ENCODE assay signal across 8 cellular contexts in the genomic region with DNA sequence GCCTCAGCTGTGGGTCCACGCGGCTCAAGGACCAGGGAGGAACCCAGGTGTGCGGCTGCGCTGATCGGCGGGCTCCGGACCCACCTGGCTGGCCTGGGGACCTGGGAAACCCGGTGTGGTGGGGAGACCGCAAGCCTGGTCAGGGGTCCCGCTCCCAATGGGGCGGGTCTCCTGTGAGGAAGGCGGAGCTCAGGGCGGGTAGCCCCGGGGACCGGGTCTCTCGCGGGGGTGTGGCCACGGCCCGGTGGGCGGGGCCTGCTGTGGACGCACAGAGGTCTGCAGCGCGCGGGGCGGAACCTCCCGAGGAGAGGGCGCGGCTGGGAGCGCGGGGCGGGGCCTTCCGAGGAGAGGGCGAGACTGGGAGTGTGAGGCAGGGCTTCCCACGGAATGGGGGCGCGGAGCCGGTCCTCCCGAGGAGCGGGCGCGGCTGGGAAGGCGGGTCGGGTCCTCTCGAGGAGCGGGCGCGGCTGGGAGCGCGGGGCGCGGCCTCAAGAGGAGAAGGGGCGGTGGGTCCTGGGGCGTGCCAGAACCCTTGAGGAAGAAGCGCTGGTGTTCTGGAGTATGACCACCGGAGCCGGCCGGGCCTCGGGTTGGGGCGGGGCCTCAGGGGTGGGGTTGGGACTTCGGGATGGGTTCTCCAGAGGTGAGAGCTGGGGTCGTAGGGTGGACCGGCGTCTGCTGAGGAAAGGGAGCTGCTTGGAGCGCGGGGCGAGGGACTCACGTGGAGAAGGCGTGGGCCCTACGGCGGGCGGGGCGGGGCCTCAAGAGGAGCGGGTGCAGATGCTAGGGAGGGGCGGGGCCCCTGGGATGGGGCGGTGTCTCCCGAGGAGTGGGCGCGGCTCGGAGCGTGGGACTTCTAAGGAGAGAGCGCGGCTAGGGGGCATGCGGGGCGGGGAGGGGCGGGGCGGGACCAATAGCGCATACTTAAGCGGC. TPM values are rescaled to one million over a fixed set of nuclear protein-coding genes. Genes with fewer than 3 reads are reported as not detected.
DNase-seq lines count a peak whose midpoint lies in the region; ATAC-seq and TF ChIP-seq lines count a peak whose summit lies in the region.

No MANE protein-coding gene starts in this region.

- H3K36me3 ChIP-seq in colonic mucosa (no peaks in the 10 kb centered on the region), left lung (no peaks in the 10 kb centered on the region)

- no peak for TF ChIP-seq CTCF in colonic mucosa (IDR thresholded peaks at IDR 0.05)
- no peak for TF ChIP-seq CTCF in left lung (IDR thresholded peaks at IDR 0.05)

- H3K27me3 ChIP-seq in colonic mucosa, result peaks cover 9% of the 10 kb centered on the region
- H3K27me3 ChIP-seq in left lung, result peaks cover 0 to 45% of the 10 kb centered on the region in 2 donors

- DNase-seq in Daoy (ENCODE audit: low read depth), result peak; percentile 88
- DNase-seq in NCI-H345 (lab: John Stamatoyannopoulos, UW), result peak; percentile 89
- DNase-seq in activated CD4-positive, alpha-beta T cell treated with anti-CD3 and anti-CD28 coated beads for 48 hours, result peak; percentile 94
- peak; percentile 91 for DNase-seq in colonic mucosa
- peak; percentile 92 to 96 for DNase-seq in left lung
- peak; percentile 95 for DNase-seq in stimulated activated CD4-positive, alpha-beta T cell treated with anti-CD3 and anti-CD28 coated beads, Interleukin-2, amount 100 ng/mL, for 4 hours (ENCODE audit: low read depth)
- no peak for DNase-seq in GF-D8 (lab: John Stamatoyannopoulos, UW)

- ATAC-seq in HG02885 (IDR thresholded peaks at IDR 0.05; ENCODE audit: poor library complexity, unreplicated experiment) (peak; percentile 70), left lung (peak; percentile 95)

- H3K9me3 ChIP-seq in colonic mucosa, result no peaks in the 10 kb centered on the region
- no peaks in the 10 kb centered on the region for H3K9me3 ChIP-seq in left lung

- peak overlapping the region in 1 of 2 donors; percentile 24 for H3K9ac ChIP-seq in colonic mucosa (ENCODE audit: low read depth in 2 of 2, low read length in 2 of 2)

- peaks cover 4% of the 10 kb centered on the region for H3K4me1 ChIP-seq in colonic mucosa
- peaks cover 7 to 16% of the 10 kb centered on the region in 2 donors for H3K4me1 ChIP-seq in left lung

- intact Hi-C loops in colonic mucosa (cut with DNase I) (no loop called here), left lung (cut with DNase I) (no loop called here)

- H3K27ac ChIP-seq in colonic mucosa (no peak overlapping the region), left lung (no peak overlapping the region)

- H3K4me3 ChIP-seq in colonic mucosa (peak overlapping the region; percentile 52), left lung (peak overlapping the region; percentile 41 to 61)

RNA-seq across cellular contexts. Expression of a gene that starts 20.8 kb away (rescaled TPM):
- 59.8 and 69.1 TPM in 2 replicates for total RNA-seq in Daoy (2014; rRNA removed; shearing (Covaris generic))
- total RNA-seq in colonic mucosa, result 10 to 100 TPM; 27.0 to 35.6 TPM
- 10 to 100 TPM; 35.5 to 46.7 TPM for total RNA-seq in left lung

RNA-seq across cellular contexts. Expression of a gene that starts 31.0 kb away (rescaled TPM):
- total RNA-seq in Daoy (2014; rRNA removed; shearing (Covaris generic)), result 1.7 and 5.1 TPM in 2 replicates
- total RNA-seq in colonic mucosa (1 to 10 TPM; 6.1 to 8.5 TPM), left lung (10 to 100 TPM in 1 of 2 donors, 1 to 10 TPM in 1; 8.9 to 10.9 TPM)
